In the genomic region with DNA sequence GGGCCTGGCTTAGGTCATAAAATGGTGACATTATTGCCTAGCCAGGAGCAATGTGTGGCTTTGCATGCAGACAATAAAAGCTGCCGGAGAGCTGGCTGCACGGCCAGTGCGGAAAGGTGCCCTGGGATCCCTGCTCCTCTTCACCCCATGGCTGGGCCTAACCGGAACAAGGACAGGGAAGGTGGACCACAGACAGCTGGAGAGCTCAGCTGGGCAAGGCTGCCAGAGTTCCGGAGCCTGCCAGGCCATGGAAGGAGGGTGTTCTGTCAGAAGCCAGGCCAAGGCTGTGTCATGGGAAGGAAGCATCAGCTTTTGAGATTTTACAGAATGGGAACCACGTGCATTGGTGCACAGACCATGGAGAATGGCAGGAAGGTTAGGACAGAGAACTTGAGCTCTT, we compare ENCODE assay signal across 24 cellular contexts. TPM values are rescaled to one million over a fixed set of nuclear protein-coding genes. Genes with fewer than 3 reads are reported as not detected.
DNase-seq lines count a peak whose midpoint lies in the region; ATAC-seq and TF ChIP-seq lines count a peak whose summit lies in the region.
"Had no signal": no experiment of that assay in that cellular context is flagged by ENCODE, and none has a peak within 500 bp of the region (broad histone marks: within the 10 kb centered on the region; RNA-seq: fewer than 3 reads in every experiment).

No MANE protein-coding gene starts in this region.

- H3K36me3 Mint-ChIP-seq in CD14-positive monocyte, result peaks cover 24 to 34% of the 10 kb centered on the region in 2 donors

- no peaks in the 10 kb centered on the region for H3K27me3 ChIP-seq in right atrium auricular region
- no peaks in the 10 kb centered on the region for H3K27me3 ChIP-seq in heart right ventricle
- H3K27me3 ChIP-seq in MG63, result no peaks in the 10 kb centered on the region
- H3K27me3 ChIP-seq: ascending aorta, stomach, vagina had no signal

- peak; percentile 62 for DNase-seq in Right ventricle myocardium superior
- no peak for DNase-seq in right atrium auricular region (ENCODE audit: low spot score)
- peak; percentile 41 to 47 for DNase-seq in heart right ventricle
- DNase-seq in pons (ENCODE audit: low spot score), result peak; percentile 5
- no peak for DNase-seq in NCI-H2171 treated with DMSO at 0.1 percent for 48 hours (lab: John Stamatoyannopoulos, UW)
- DNase-seq in HuH-7 (ENCODE audit: low spot score), result no peak
- no peak for DNase-seq in CD14-positive monocyte (ENCODE audit: low spot score)
- no peak for DNase-seq in MG63
- DNase-seq: activated B cell treated with CpG ODN at 0.5 μM for 24 hours; activated T-cell treated with anti-CD3 and anti-CD28 coated beads, Interleukin-2, amount 50 U/mL, for 48 hours; endodermal cell; immature natural killer cell; naive thymus-derived CD4-positive, alpha-beta T cell; NCI-H1417 treated with DMSO at 0.1 percent for 48 hours; NCI-H524; stomach; T-helper 9 cell had no signal

- H3K4me1 Mint-ChIP-seq in CD14-positive monocyte, result peaks cover 9% of the 10 kb centered on the region

- ATAC-seq in Right ventricle myocardium superior (ENCODE audit: poor library complexity) (peak; percentile 38), heart right ventricle (peak; percentile 30 to 68 (median 59))
- ATAC-seq: naive thymus-derived CD4-positive, alpha-beta T cell had no signal

- H3K36me3 ChIP-seq in right atrium auricular region (peaks cover 12% of the 10 kb centered on the region), heart right ventricle (peaks cover 0 to 68% (median 7%) of the 10 kb centered on the region in 9 donors), MG63 (peaks cover 40% of the 10 kb centered on the region)

- H3K4me1 ChIP-seq in right atrium auricular region (peaks cover 0 to 29% of the 10 kb centered on the region in 2 donors), heart right ventricle (peaks cover 6 to 48% (median 43%) of the 10 kb centered on the region in 9 donors)
- H3K4me1 ChIP-seq: parathyroid adenoma had no signal

- no peak overlapping the region for H3K4me3 Mint-ChIP-seq in CD14-positive monocyte
- H3K4me3 Mint-ChIP-seq: activated B cell treated with CpG ODN at 0.5 μM for 24 hours; activated naive CD4-positive, alpha-beta T cell treated with anti-CD3 and anti-CD28 coated beads, Interleukin-2, amount 50 U/mL, for 24 hours; endodermal cell; immature natural killer cell; naive thymus-derived CD4-positive, alpha-beta T cell had no signal

- H3K9me3 ChIP-seq in right atrium auricular region (no peaks in the 10 kb centered on the region), heart right ventricle (no peaks in the 10 kb centered on the region), MG63 (no peaks in the 10 kb centered on the region)
- H3K9me3 ChIP-seq: ascending aorta, stomach, vagina had no signal

- WGBS in heart right ventricle, 2 donors, result 64 to 77% methylated on average over 6 of the region's 6 CpGs

- H3K9me3 Mint-ChIP-seq in CD14-positive monocyte, result no peaks in the 10 kb centered on the region
- H3K9me3 Mint-ChIP-seq: activated naive CD4-positive, alpha-beta T cell treated with anti-CD3 and anti-CD28 coated beads, Interleukin-2, amount 50 U/mL, for 24 hours; endodermal cell; naive thymus-derived CD4-positive, alpha-beta T cell had no signal

- no peak for TF ChIP-seq CTCF in right atrium auricular region (IDR thresholded peaks at IDR 0.05)
- no peak for TF ChIP-seq CTCF in heart right ventricle (IDR thresholded peaks at IDR 0.05)
- TF ChIP-seq CTCF in CD14-positive monocyte (IDR thresholded peaks at IDR 0.05), result no peak

- H3K4me3 ChIP-seq in right atrium auricular region, result no peak overlapping the region
- H3K4me3 ChIP-seq in heart right ventricle, result no peak overlapping the region
- no peak overlapping the region for H3K4me3 ChIP-seq in MG63
- H3K4me3 ChIP-seq: ascending aorta, lung, skin epidermis, stomach, vagina had no signal

- H3K27ac ChIP-seq in right atrium auricular region (peak overlapping the region in 1 of 2 donors; percentile 60), heart right ventricle (peak overlapping the region in 9 of 10 donors; percentile 31 to 80 (median 52))
- H3K27ac ChIP-seq: ascending aorta, C4-2B, parathyroid adenoma, stomach, vagina had no signal

- H3K27me3 Mint-ChIP-seq in CD14-positive monocyte (ENCODE audit: low read depth in 3 of 3), result peaks cover 0 to 2% (median 0%) of the 10 kb centered on the region in 3 donors
- H3K27me3 Mint-ChIP-seq: activated B cell treated with CpG ODN at 0.5 μM for 24 hours; activated naive CD4-positive, alpha-beta T cell treated with anti-CD3 and anti-CD28 coated beads, Interleukin-2, amount 50 U/mL, for 24 hours; naive thymus-derived CD4-positive, alpha-beta T cell had no signal

- H3K27ac Mint-ChIP-seq in CD14-positive monocyte, result no peak overlapping the region
- H3K27ac Mint-ChIP-seq: activated naive CD4-positive, alpha-beta T cell treated with anti-CD3 and anti-CD28 coated beads, Interleukin-2, amount 50 U/mL, for 24 hours; endodermal cell; immature natural killer cell had no signal

- intact Hi-C loops in Right ventricle myocardium superior (cut with DNase I), result no loop called here
- intact Hi-C loops in heart right ventricle (cut with DNase I), result loop anchor here in 6 of 10 donors (5.0 to 10.0 kb wide), 7 partner anchors 119 to 191 kb away; a partner anchor contains a TSS
- intact Hi-C loops in CD14-positive monocyte (cut with micrococcal nuclease), result no loop called here

RNA-seq across cellular contexts. Expression of a gene that starts 25.0 kb away (rescaled TPM):
- total RNA-seq in Right ventricle myocardium superior (107 TPM), right atrium auricular region (100 to 1,000 TPM; 111 to 120 TPM), heart right ventricle (100 to 1,000 TPM in 2 of 10 donors, 10 to 100 TPM in 8; 61.7 to 137 (median 74.6) TPM)
- polyA plus RNA-seq in heart right ventricle (100 to 1,000 TPM in 1 of 2 donors, 10 to 100 TPM in 1; 61.5 to 133 TPM), CD14-positive monocyte (1 to 10 TPM; 2.5 to 2.6 TPM)
- total RNA-seq in MG63 (2014; rRNA removed; shearing (Covaris generic); ENCODE audit: low replicate concordance), result 0.13 TPM in 1 of 2 replicates, not detected in the other

Comparison
In these comparisons a context has a peak if more than half of its experiments do, and no peak if none do; other contexts are left out.
1. DNase-seq: peak in Right ventricle myocardium superior (single experiment), heart right ventricle (2 of 2) and pons (single experiment); none in right atrium auricular region (single experiment), NCI-H2171 treated with DMSO at 0.1 percent for 48 hours (single experiment), HuH-7 (single experiment), CD14-positive monocyte (single experiment) and MG63 (single experiment).
2. intact Hi-C loops: an anchor here in heart right ventricle (5.0 to 10.0 kb wide); none called in Right ventricle myocardium superior and CD14-positive monocyte.
3. RNA of a gene that starts 25.0 kb away (total RNA-seq): 111 to 120 TPM in right atrium auricular region, 107 TPM in Right ventricle myocardium superior (single experiment) and 61.7 to 137 TPM in heart right ventricle; 0.13 TPM in MG63; every median in the first group is over 10 times any median in the second.